ENCODE assay signal across 18 cellular contexts in the genomic region with DNA sequence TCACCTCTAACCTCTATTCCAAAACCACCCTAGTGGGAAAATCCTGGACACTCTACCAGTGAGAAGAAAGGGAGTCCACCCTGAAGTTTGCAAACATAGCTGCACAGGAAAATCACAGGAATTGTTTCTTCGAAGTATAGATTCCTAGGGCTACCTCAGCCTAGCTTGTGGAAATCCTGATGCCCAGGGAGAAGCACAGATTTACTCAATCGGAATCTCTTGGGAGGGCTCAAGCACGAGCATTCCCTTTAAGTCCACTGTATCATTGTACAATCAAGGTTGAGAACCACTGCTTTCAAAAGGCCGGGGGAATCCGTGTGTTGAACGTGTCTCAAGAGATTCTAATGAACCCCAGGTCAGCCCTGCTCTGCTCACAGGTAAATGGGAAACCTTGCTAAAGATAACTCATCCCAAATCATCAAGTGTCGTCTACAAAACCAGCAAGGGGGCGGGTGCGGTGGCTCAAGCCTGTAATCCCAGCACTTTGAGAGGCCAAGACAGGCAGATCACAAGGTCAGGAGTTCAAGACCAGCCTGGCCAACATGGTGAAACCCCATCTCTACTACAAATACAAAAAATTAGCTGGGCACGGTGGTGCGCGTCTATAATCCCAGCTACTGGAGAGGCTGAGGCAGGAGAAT. TPM values are rescaled to one million over a fixed set of nuclear protein-coding genes. Genes with fewer than 3 reads are reported as not detected.
DNase-seq lines count a peak whose midpoint lies in the region; ATAC-seq and TF ChIP-seq lines count a peak whose summit lies in the region.
"Had no signal": no experiment of that assay in that cellular context is flagged by ENCODE, and none has a peak within 500 bp of the region (broad histone marks: within the 10 kb centered on the region; RNA-seq: fewer than 3 reads in every experiment).

No MANE protein-coding gene starts in this region.

- peak overlapping the region; percentile 33 for H3K9ac ChIP-seq in NT2/D1 (ENCODE audit: insufficient read length, low read depth)
- H3K9ac ChIP-seq: BLaER1 treated with 17β-estradiol and CSF1 and Interleukin-3, amounts not matched to agents 10 nM and 100 nM had no signal

- no peaks in the 10 kb centered on the region for H3K27me3 ChIP-seq in NT2/D1 (ENCODE audit: insufficient read depth, insufficient read length)
- no peaks in the 10 kb centered on the region for H3K27me3 ChIP-seq in breast epithelium
- H3K27me3 ChIP-seq in sigmoid colon: no peaks in the 10 kb centered on the region
- H3K27me3 ChIP-seq: BLaER1 treated with 17β-estradiol and CSF1 and Interleukin-3, amounts not matched to agents 10 nM and 100 nM had no signal

- H3K36me3 ChIP-seq in NT2/D1 (ENCODE audit: insufficient read depth, insufficient read length, low read length): no peaks in the 10 kb centered on the region
- H3K36me3 ChIP-seq in breast epithelium: no peaks in the 10 kb centered on the region
- no peaks in the 10 kb centered on the region for H3K36me3 ChIP-seq in sigmoid colon
- H3K36me3 ChIP-seq: BLaER1 treated with 17β-estradiol and CSF1 and Interleukin-3, amounts not matched to agents 10 nM and 100 nM had no signal

- no peak for TF ChIP-seq EP300 in sigmoid colon (IDR thresholded peaks at IDR 0.05)

- 76 to 79% methylated on average over 12 of the region's 12 CpGs for WGBS in sigmoid colon, 2 donors

- no peak for DNase-seq in NT2/D1 (ENCODE audit: low read depth, low spot score)
- no peak for DNase-seq in breast epithelium (ENCODE audit: low spot score in 2 of 2)
- DNase-seq in mesenteric fat pad (ENCODE audit: low spot score): peak; percentile 64
- peak; percentile 18 for DNase-seq in sigmoid colon
- DNase-seq in stimulated activated CD4-positive, alpha-beta T cell treated with anti-CD3 and anti-CD28 coated beads, Interleukin-2, amount 100 ng/mL, for 24 hours: no peak
- DNase-seq in DMS79 treated with DMSO at 0.1 percent for 48 hours (lab: John Stamatoyannopoulos, UW): no peak
- DNase-seq: DMS 273 treated with DMSO at 0.1 percent for 48 hours; KG1; NCI-H1092 treated with DMSO at 0.1 percent for 48 hours; NCI-H1694 treated with DMSO at 0.1 percent for 48 hours; NCI-H345; NK-92 treated with Interleukin-12 subunit alpha and Interleukin-12 subunit beta, amount 100 ng/mL, for 24 hours had no signal

- intact Hi-C loops in breast epithelium (cut with DNase I; ENCODE audit: low total_unique reads) (loop anchor here (10.0 kb wide), 1 partner anchor 62 kb away; no protein-coding TSS in a partner anchor), sigmoid colon (cut with DNase I) (no loop called here)

- H3K4me3 ChIP-seq in NT2/D1 (ENCODE audit: insufficient read length, low read depth) (no peak overlapping the region), breast epithelium (no peak overlapping the region), sigmoid colon (no peak overlapping the region)
- H3K4me3 ChIP-seq: BLaER1 treated with 17β-estradiol and CSF1 and Interleukin-3, amounts not matched to agents 10 nM and 100 nM; SK-N-MC had no signal

- H3K4me1 ChIP-seq in NT2/D1 (ENCODE audit: insufficient read depth, insufficient read length): peaks cover 60% of the 10 kb centered on the region
- H3K4me1 ChIP-seq in breast epithelium: peaks cover 14 to 26% of the 10 kb centered on the region in 2 donors
- peaks cover 0 to 36% (median 30%) of the 10 kb centered on the region in 4 donors for H3K4me1 ChIP-seq in sigmoid colon

- ATAC-seq in HG03521 (IDR thresholded peaks at IDR 0.05; ENCODE audit: unreplicated experiment): no peak
- no peak for ATAC-seq in GM19455 (IDR thresholded peaks at IDR 0.05; ENCODE audit: unreplicated experiment)
- ATAC-seq: PC-3, Right ventricle myocardium inferior had no signal

- no peak for TF ChIP-seq CTCF in breast epithelium (IDR thresholded peaks at IDR 0.05)
- TF ChIP-seq CTCF in sigmoid colon (IDR thresholded peaks at IDR 0.05): no peak

- H3K9me3 ChIP-seq in NT2/D1 (ENCODE audit: insufficient read depth, low read length) (no peaks in the 10 kb centered on the region), breast epithelium (no peaks in the 10 kb centered on the region), sigmoid colon (no peaks in the 10 kb centered on the region)
- H3K9me3 ChIP-seq: BLaER1 treated with 17β-estradiol and CSF1 and Interleukin-3, amounts not matched to agents 10 nM and 100 nM had no signal

- TF ChIP-seq POLR2A in breast epithelium (IDR thresholded peaks at IDR 0.05) (no peak), sigmoid colon (IDR thresholded peaks at IDR 0.05) (no peak)

- H3K27ac ChIP-seq in breast epithelium (peak overlapping the region; percentile 1 to 94), sigmoid colon (no peak overlapping the region)
- H3K27ac ChIP-seq: BLaER1 treated with 17β-estradiol and CSF1 and Interleukin-3, amounts not matched to agents 10 nM and 100 nM; SK-N-MC had no signal

RNA-seq across cellular contexts. Expression of a gene that starts 34.1 kb away (rescaled TPM):
- 10 to 100 TPM; 11.9 to 43.6 (median 42.4) TPM for total RNA-seq in breast epithelium
- total RNA-seq in mesenteric fat pad: 52.2 TPM
- total RNA-seq in sigmoid colon: 1 to 10 TPM in 1 of 4 donors, under 1 TPM in 1, not detected in 2; 0.99 to 2.5 TPM
- polyA plus RNA-seq in sigmoid colon: 100 to 1,000 TPM in 1 of 3 donors, 10 to 100 TPM in 2; 61.3 to 146 (median 93.6) TPM

Comparison
In these comparisons a context has a peak if more than half of its experiments do, and no peak if none do; other contexts are left out.
1. DNase-seq: peak in mesenteric fat pad (single experiment) and sigmoid colon (single experiment); none in NT2/D1 (single experiment), breast epithelium (0 of 2), stimulated activated CD4-positive, alpha-beta T cell treated with anti-CD3 and anti-CD28 coated beads, Interleukin-2, amount 100 ng/mL, for 24 hours (0 of 2) and DMS79 treated with DMSO at 0.1 percent for 48 hours (single experiment).
2. H3K27ac ChIP-seq: peak in breast epithelium (2 of 2); none in sigmoid colon (0 of 4).